1 cellular context compared by ENCODE assay signal in the genomic region with DNA sequence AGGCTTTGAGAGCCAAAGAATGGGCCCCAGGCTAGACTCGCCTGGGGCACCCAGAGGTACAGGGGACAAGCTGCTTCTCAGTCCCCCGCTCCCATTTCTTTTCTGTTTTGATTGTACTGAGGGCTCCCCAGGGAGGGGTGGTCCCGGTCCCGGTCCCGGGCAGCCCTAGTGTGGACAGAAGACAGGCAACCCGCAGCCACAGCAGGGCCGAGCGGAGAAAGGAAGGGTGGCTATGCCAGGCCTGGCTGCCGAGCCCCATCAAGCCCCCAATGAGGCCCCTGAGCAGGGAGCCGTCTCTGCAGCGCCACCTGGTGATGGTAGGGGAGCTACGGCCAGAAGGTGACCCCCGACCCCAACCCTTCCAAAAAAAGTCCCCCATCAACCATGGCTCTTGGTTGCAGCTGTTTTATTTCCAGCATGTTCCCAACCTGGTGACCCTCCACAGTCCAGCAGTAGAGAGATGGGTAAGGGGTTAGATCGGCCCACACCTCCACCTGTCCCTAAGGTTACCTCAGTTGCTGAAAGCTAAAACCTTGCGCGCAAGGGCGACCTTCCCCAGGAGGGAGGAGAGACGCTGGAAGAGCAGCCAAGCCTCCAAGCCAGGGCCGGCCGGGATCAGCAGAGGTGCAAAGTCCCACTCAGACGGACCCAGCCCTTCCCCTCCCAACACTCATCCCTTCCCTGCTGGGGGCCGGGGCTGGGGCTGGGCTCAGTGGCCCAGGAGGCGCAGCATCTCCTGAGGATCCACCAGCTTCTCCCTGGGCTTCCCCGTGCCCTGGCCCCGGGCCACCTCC.
TF ChIP-seq lines count a peak whose summit lies in the region.

No MANE protein-coding gene starts in this region.

TF ChIP-seq in GM12878, 131 proteins besides CTCF, POLR2A, EP300 and RAD21:
- peak; percentile 45 for TF ChIP-seq SMC3 (IDR thresholded peaks at IDR 0.05; ENCODE audit: borderline replicate concordance, low read length)
- TF ChIP-seq, protein P1, sequence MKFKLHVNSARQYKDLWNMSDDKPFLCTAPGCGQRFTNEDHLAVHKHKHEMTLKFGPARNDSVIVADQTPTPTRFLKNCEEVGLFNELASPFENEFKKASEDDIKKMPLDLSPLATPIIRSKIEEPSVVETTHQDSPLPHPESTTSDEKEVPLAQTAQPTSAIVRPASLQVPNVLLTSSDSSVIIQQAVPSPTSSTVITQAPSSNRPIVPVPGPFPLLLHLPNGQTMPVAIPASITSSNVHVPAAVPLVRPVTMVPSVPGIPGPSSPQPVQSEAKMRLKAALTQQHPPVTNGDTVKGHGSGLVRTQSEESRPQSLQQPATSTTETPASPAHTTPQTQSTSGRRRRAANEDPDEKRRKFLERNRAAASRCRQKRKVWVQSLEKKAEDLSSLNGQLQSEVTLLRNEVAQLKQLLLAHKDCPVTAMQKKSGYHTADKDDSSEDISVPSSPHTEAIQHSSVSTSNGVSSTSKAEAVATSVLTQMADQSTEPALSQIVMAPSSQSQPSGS (IDR thresholded peaks at IDR 0.05; ENCODE audit: low read length) = no peak
- TF ChIP-seq NR2F1 (conservative IDR thresholded peaks at IDR 0.05) = peak; percentile 90
- peak; percentile 54; the same call in 1 of the 2 replicates for TF ChIP-seq NR2C1 (IDR thresholded peaks at IDR 0.05)
- no peak for TF ChIP-seq BCLAF1 (IDR thresholded peaks at IDR 0.05)
- TF ChIP-seq MYB (IDR thresholded peaks at IDR 0.05; ENCODE audit: borderline replicate concordance, low read depth, low read length) = no peak
